In the genomic region with DNA sequence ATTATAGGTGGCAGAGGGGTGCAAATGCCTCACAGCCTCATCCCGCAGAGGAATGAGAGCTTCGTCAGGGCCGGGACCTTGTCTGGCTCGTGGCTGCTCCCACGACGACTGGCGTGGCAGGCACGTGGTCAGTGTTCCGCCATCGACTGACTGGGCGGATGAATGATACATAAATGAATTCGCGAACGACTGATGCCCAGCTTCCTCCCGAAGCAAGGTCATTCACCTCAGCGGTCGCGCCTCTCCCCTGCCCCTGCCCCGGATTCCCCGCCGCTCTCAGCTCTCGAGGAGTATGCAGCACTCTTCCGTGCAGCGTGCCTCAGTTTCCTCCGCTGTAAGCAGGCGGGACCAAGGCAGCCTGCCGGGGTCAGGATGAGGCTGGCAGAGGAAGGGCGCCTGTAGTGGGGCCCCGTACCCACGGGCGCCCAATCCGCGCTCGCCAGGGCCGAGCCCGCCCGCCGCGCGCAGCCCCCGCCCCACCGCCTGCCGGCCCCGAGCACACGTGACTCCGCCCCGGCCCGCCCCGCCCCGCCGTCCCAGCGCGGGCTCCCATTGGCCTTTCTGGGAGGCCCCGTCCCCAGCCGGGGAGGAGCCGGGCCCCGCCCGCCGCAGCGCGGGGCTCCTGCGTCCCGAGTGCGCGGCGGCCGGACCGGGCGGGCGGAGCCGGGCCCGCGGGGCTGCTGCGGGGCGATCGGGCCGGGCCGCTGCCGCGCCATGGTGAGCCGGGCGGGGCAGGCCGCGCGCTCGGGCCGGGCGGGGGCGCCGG, we compare ENCODE assay signal across 8 cellular contexts.
DNase-seq lines count a peak whose midpoint lies in the region; ATAC-seq and TF ChIP-seq lines count a peak whose summit lies in the region.

SNN (plus strand) TSS at position 632 of the 766 bp plus-strand sequence. CDS start 7,605 bp downstream, outside the sequence.

- no peaks in the 10 kb centered on the region for H3K9me3 ChIP-seq in effector memory CD4-positive, alpha-beta T cell (ENCODE audit: control insufficient read depth, low read length)

- peaks cover 56% of the 10 kb centered on the region for H3K4me1 ChIP-seq in effector memory CD4-positive, alpha-beta T cell (ENCODE audit: control insufficient read depth, insufficient read depth, low read length, poor library complexity, severe bottlenecking)

- peak within 1 kb of the TSS; percentile 54 for H3K27ac ChIP-seq in effector memory CD4-positive, alpha-beta T cell (ENCODE audit: insufficient read depth, low read length, poor library complexity, severe bottlenecking)

- peaks cover 53% of the 10 kb centered on the region for H3K4me1 Mint-ChIP-seq in memory B cell

- H3K27ac Mint-ChIP-seq in memory B cell = peak within 1 kb of the TSS; percentile 96

- peaks cover 7% of the 10 kb centered on the region for H3K36me3 Mint-ChIP-seq in memory B cell

- no peaks in the 10 kb centered on the region for H3K36me3 ChIP-seq in effector memory CD4-positive, alpha-beta T cell (ENCODE audit: control insufficient read depth, insufficient read depth, low read length)

- no peaks in the 10 kb centered on the region for H3K9me3 Mint-ChIP-seq in memory B cell

- H3K27me3 Mint-ChIP-seq in memory B cell = no peaks in the 10 kb centered on the region

- DNase-seq in AG08396 (ENCODE audit: low spot score) (peak; percentile 98), NCI-H82 treated with DMSO at 0.1 percent for 48 hours (lab: John Stamatoyannopoulos, UW; ENCODE audit: unreplicated experiment) (peak; percentile 39), memory B cell (ENCODE audit: low spot score in 2 of 2) (peak; percentile 79 to 83)
- peak; percentile 92 for DNase-seq in activated CD8-positive, alpha-beta memory T cell treated with anti-CD3 and anti-CD28 coated beads for 24 hours
- DNase-seq in effector memory CD4-positive, alpha-beta T cell = peak; percentile 75 to 82 (median 76)
- DNase-seq in stimulated activated CD4-positive, alpha-beta T cell treated with anti-CD3 and anti-CD28 coated beads, TNF-alpha, amount 100 ng/mL, for 48 hours (ENCODE audit: low read depth in 3 of 3) = peak; percentile 72 to 86 (median 74)

- ATAC-seq in HG03280 (IDR thresholded peaks at IDR 0.05; ENCODE audit: unreplicated experiment) (peak; percentile 66), memory B cell (ENCODE audit: low read depth) (peak; percentile 75)

- peak within 1 kb of the TSS; percentile 87 for H3K4me3 ChIP-seq in effector memory CD4-positive, alpha-beta T cell (ENCODE audit: insufficient read depth, low read depth, low read length, poor library complexity, severe bottlenecking)

- peak; percentile 74 for TF ChIP-seq POLR2A in GM18951 (IDR thresholded peaks at IDR 0.05; ENCODE audit: extremely low read depth, insufficient read depth, insufficient read length)

- no peaks in the 10 kb centered on the region for H3K27me3 ChIP-seq in effector memory CD4-positive, alpha-beta T cell (replicated peaks; ENCODE audit: control insufficient read depth, insufficient read depth, low read length, poor library complexity, severe bottlenecking)

- peak within 1 kb of the TSS; percentile 88 for H3K4me3 Mint-ChIP-seq in memory B cell

- in situ Hi-C loops in GM18951 (cut with MboI; ENCODE audit: low sequenced_read_pairs, unreplicated experiment) = loop anchor here (25.0 kb wide), 1 partner anchor 706 kb away; no protein-coding TSS in a partner anchor

Comparison
In these comparisons a context has a peak if more than half of its experiments do, and no peak if none do; other contexts are left out.
1. Peak in every context shown above with its lines: DNase-seq, ATAC-seq, H3K4me3 ChIP-seq and H3K27ac ChIP-seq.
2. DNase-seq: peak in every context shown above with its lines; median percentile 98 in AG08396; 92 in activated CD8-positive, alpha-beta memory T cell treated with anti-CD3 and anti-CD28 coated beads for 24 hours; 81 in memory B cell; 76 in effector memory CD4-positive, alpha-beta T cell; 74 in stimulated activated CD4-positive, alpha-beta T cell treated with anti-CD3 and anti-CD28 coated beads, TNF-alpha, amount 100 ng/mL, for 48 hours; 39 in NCI-H82 treated with DMSO at 0.1 percent for 48 hours.